Comparison of ENCODE assay signal across 15 cellular contexts in the genomic region with DNA sequence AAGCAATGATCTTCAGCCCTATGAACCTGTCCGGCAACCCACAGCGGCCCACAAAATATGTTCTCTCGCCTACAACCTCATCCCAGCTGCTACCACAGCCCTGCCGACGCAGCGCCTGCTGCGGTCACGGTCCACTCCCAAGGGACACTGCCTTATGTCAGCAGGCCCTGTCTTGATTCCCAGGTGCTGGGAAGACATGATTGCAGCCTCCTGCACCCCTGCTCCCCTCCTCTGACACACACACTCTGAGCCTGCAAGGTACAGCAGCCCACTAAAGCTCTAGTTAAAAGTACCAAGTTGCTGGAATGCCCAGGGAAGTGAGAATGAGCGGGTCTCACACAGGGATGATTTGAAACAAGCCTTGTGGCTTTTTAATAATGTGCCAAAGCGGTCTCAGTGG.
DNase-seq lines count a peak whose midpoint lies in the region; ATAC-seq and TF ChIP-seq lines count a peak whose summit lies in the region.
"Had no signal": no experiment of that assay in that cellular context is flagged by ENCODE, and none has a peak within 500 bp of the region (broad histone marks: within the 10 kb centered on the region; RNA-seq: fewer than 3 reads in every experiment).

No MANE protein-coding gene starts in this region.

- H3F3A ChIP-seq in GM23338 (replicated peaks; ENCODE audit: low read depth) = no peaks in the 10 kb centered on the region

- DNase-seq in GM23338 (ENCODE audit: low spot score) (no peak), NCI-H526 (lab: John Stamatoyannopoulos, UW) (peak; percentile 52 to 90), memory B cell (ENCODE audit: low spot score in 2 of 2) (no peak), GM13976 (ENCODE audit: low spot score) (no peak), right lobe of liver (no peak)
- DNase-seq in stimulated activated CD4-positive, alpha-beta T cell treated with anti-CD3 and anti-CD28 coated beads, Interleukin-1b, Interleukin-23, amount 100 ng/mL, for 48 hours = no peak
- no peak for DNase-seq in activated T-cell treated with anti-CD3 and anti-CD28 coated beads, Interleukin-2, amount 50 U/mL, for 1 hour
- DNase-seq: effector CD8-positive, alpha-beta T cell; lower lobe of right lung; MG63; NCI-H2227 treated with DMSO at 0.1 percent for 48 hours; stimulated activated naive CD4-positive, alpha-beta T cell had no signal

- H3K27me3 Mint-ChIP-seq in GM23338 (ENCODE audit: insufficient read depth, low read depth, poor library complexity) (peaks cover 3% of the 10 kb centered on the region), memory B cell (no peaks in the 10 kb centered on the region)

- no peak overlapping the region for H3K4me3 Mint-ChIP-seq in GM23338
- no peak overlapping the region for H3K4me3 Mint-ChIP-seq in memory B cell

- H3K27ac ChIP-seq in BLaER1 treated with 17β-estradiol and CSF1 and Interleukin-3, amounts not matched to agents 10 nM and 100 nM = peak overlapping the region in 5 of 11 experiments; percentile 4 to 76 (median 70); a peak in 9 of 22 replicates
- H3K27ac ChIP-seq in GM23338 (ENCODE audit: low read depth) (no peak overlapping the region), right lobe of liver (no peak overlapping the region)
- H3K27ac ChIP-seq: lower lobe of right lung had no signal

- H3K4me1 ChIP-seq in BLaER1 treated with 17β-estradiol and CSF1 and Interleukin-3, amounts not matched to agents 10 nM and 100 nM = peaks cover 32 to 83% (median 63%) of the 10 kb centered on the region in 10 experiments
- H3K4me1 ChIP-seq in GM23338 (ENCODE audit: insufficient read depth) = peaks cover 26% of the 10 kb centered on the region
- no peaks in the 10 kb centered on the region for H3K4me1 ChIP-seq in right lobe of liver
- H3K4me1 ChIP-seq: lower lobe of right lung had no signal

- H3K4me1 Mint-ChIP-seq in GM23338 (peaks cover 32% of the 10 kb centered on the region), memory B cell (peaks cover 23% of the 10 kb centered on the region)

- in situ Hi-C loops in GM13976 (cut with MboI; ENCODE audit: low sequenced_read_pairs, unreplicated experiment) = no loop called here

- peak overlapping the region; percentile 67 to 90 (median 77) for H3K4me2 ChIP-seq in BLaER1 treated with 17β-estradiol and CSF1 and Interleukin-3, amounts not matched to agents 10 nM and 100 nM
- H3K4me2 ChIP-seq in GM23338 = no peak overlapping the region

- H3K9ac ChIP-seq in BLaER1 treated with 17β-estradiol and CSF1 and Interleukin-3, amounts not matched to agents 10 nM and 100 nM = peak overlapping the region in 4 of 11 experiments; percentile 42 to 64 (median 60); a peak in 8 of 22 replicates

- no peak for TF ChIP-seq POLR2A in right lobe of liver (IDR thresholded peaks at IDR 0.05)

- no peaks in the 10 kb centered on the region for H3K9me2 ChIP-seq in GM23338 (ENCODE audit: insufficient read depth)

- H3K36me3 Mint-ChIP-seq in GM23338 (ENCODE audit: low read depth) = no peaks in the 10 kb centered on the region
- peaks cover 3% of the 10 kb centered on the region for H3K36me3 Mint-ChIP-seq in memory B cell

- intact Hi-C loops in right lobe of liver (cut with DNase I) = no loop called here

- H3K4me3 ChIP-seq in BLaER1 treated with 17β-estradiol and CSF1 and Interleukin-3, amounts not matched to agents 10 nM and 100 nM = peak overlapping the region in 3 of 10 experiments; percentile 2 to 34 (median 3); a peak in 1 of 20 replicates
- no peak overlapping the region for H3K4me3 ChIP-seq in GM23338
- no peak overlapping the region for H3K4me3 ChIP-seq in right lobe of liver
- H3K4me3 ChIP-seq: lower lobe of right lung, MG63 had no signal

- H2AFZ ChIP-seq in GM23338 = peak overlapping the region; percentile 67

- ATAC-seq in GM23338 (peak; percentile 21), memory B cell (ENCODE audit: low read depth) (peak; percentile 63), right lobe of liver (no peak)
- ATAC-seq: lower lobe of right lung, Panc1, right cardiac atrium had no signal

- peaks cover 0 to 12% (median 0%) of the 10 kb centered on the region in 11 experiments; a peak in 1 of 22 replicates for H3K27me3 ChIP-seq in BLaER1 treated with 17β-estradiol and CSF1 and Interleukin-3, amounts not matched to agents 10 nM and 100 nM
- no peaks in the 10 kb centered on the region for H3K27me3 ChIP-seq in GM23338 (ENCODE audit: insufficient read depth)
- no peaks in the 10 kb centered on the region for H3K27me3 ChIP-seq in right lobe of liver
- H3K27me3 ChIP-seq: MG63 had no signal

- WGBS in right lobe of liver (ENCODE audit: insufficient coverage, low coverage, low lambda C conversion rate, missing lambda C conversion rate) = no CpG with 5 or more reads among the region's 10 CpGs

- peaks cover 0 to 27% (median 9%) of the 10 kb centered on the region in 11 experiments; a peak in 9 of 22 replicates for H4K20me1 ChIP-seq in BLaER1 treated with 17β-estradiol and CSF1 and Interleukin-3, amounts not matched to agents 10 nM and 100 nM
- no peaks in the 10 kb centered on the region for H4K20me1 ChIP-seq in GM23338 (replicated peaks; ENCODE audit: insufficient read depth)

- H3K36me3 ChIP-seq in BLaER1 treated with 17β-estradiol and CSF1 and Interleukin-3, amounts not matched to agents 10 nM and 100 nM = no peaks in the 10 kb centered on the region
- no peaks in the 10 kb centered on the region for H3K36me3 ChIP-seq in GM23338 (ENCODE audit: insufficient read depth)
- no peaks in the 10 kb centered on the region for H3K36me3 ChIP-seq in right lobe of liver
- H3K36me3 ChIP-seq: lower lobe of right lung, MG63 had no signal

- no peaks in the 10 kb centered on the region for H3K9me3 ChIP-seq in BLaER1 treated with 17β-estradiol and CSF1 and Interleukin-3, amounts not matched to agents 10 nM and 100 nM (replicated peaks in 1 of 11)
- no peaks in the 10 kb centered on the region for H3K9me3 ChIP-seq in right lobe of liver
- H3K9me3 ChIP-seq: lower lobe of right lung, MG63 had no signal

- H3K9me3 Mint-ChIP-seq in GM23338 (no peaks in the 10 kb centered on the region), memory B cell (no peaks in the 10 kb centered on the region)

- TF ChIP-seq CTCF in GM23338 (conservative IDR thresholded peaks at IDR 0.05; ENCODE audit: low read depth in 2 of 2) = no peak
- no peak for TF ChIP-seq CTCF in GM13976 (IDR thresholded peaks at IDR 0.05; ENCODE audit: borderline replicate concordance, control extremely low read depth, extremely low read depth, insufficient read depth, missing control alignments)
- no peak for TF ChIP-seq CTCF in right lobe of liver (IDR thresholded peaks at IDR 0.05)

- H3K27ac Mint-ChIP-seq in GM23338 = 0 out of 2 replicates have a peak overlapping the region, but pooled peaks have one; percentile 42
- no peak overlapping the region for H3K27ac Mint-ChIP-seq in memory B cell

- no peaks in the 10 kb centered on the region for H3K79me2 ChIP-seq in GM23338 (replicated peaks; ENCODE audit: insufficient read depth)

Comparison
In these comparisons a context has a peak if more than half of its experiments do, and no peak if none do; other contexts are left out.
1. ATAC-seq: peak in GM23338 (single experiment) and memory B cell (single experiment); none in right lobe of liver (0 of 4).
2. DNase-seq: peak in NCI-H526 (2 of 2); none in GM23338 (single experiment), memory B cell (0 of 2), stimulated activated CD4-positive, alpha-beta T cell treated with anti-CD3 and anti-CD28 coated beads, Interleukin-1b, Interleukin-23, amount 100 ng/mL, for 48 hours (single experiment), activated T-cell treated with anti-CD3 and anti-CD28 coated beads, Interleukin-2, amount 50 U/mL, for 1 hour (single experiment), GM13976 (single experiment) and right lobe of liver (0 of 3).